Comparison of ENCODE assay signal across 16 cellular contexts in genomic region chr18:9988665-9989064, GRCh38.
DNase-seq lines count a peak whose midpoint lies in the region; ATAC-seq, FAIRE-seq and TF ChIP-seq lines count a peak whose summit lies in the region.
"Had no signal": no experiment of that assay in that cellular context is flagged by ENCODE, and none has a peak within 500 bp of the region (broad histone marks: within the 10 kb centered on the region; RNA-seq: fewer than 3 reads in every experiment).

No MANE protein-coding gene starts in this region.

- no peaks in the 10 kb centered on the region for H3K9me3 ChIP-seq in BLaER1 treated with 17β-estradiol and CSF1 and Interleukin-3, amounts not matched to agents 10 nM and 100 nM (replicated peaks in 1 of 11)
- no peaks in the 10 kb centered on the region for H3K9me3 ChIP-seq in body of pancreas
- no peaks in the 10 kb centered on the region for H3K9me3 ChIP-seq in lung (ENCODE audit: control insufficient read depth in 2 of 2, insufficient read depth in 1 of 2, low read length in 1 of 2)
- H3K9me3 ChIP-seq in pancreas: no peaks in the 10 kb centered on the region
- no peaks in the 10 kb centered on the region for H3K9me3 ChIP-seq in left lung
- H3K9me3 ChIP-seq: A549, Peyer's patch, SJSA1 had no signal

- no peaks in the 10 kb centered on the region for H3K36me3 ChIP-seq in BLaER1 treated with 17β-estradiol and CSF1 and Interleukin-3, amounts not matched to agents 10 nM and 100 nM
- H3K36me3 ChIP-seq in body of pancreas (replicated peaks in 1 of 2; ENCODE audit: insufficient read depth in 1 of 2, low read depth in 2 of 2) (no peaks in the 10 kb centered on the region), lung (ENCODE audit: control insufficient read depth in 2 of 2, insufficient read depth in 2 of 2, low read length in 2 of 2) (no peaks in the 10 kb centered on the region), pancreas (no peaks in the 10 kb centered on the region), left lung (no peaks in the 10 kb centered on the region)
- H3K36me3 ChIP-seq: Peyer's patch, SJSA1 had no signal

- DNase-seq in body of pancreas (no peak), lung (ENCODE audit: low spot score) (peak; percentile 19), pancreas (no peak), left lung (no peak), omental fat pad (ENCODE audit: low spot score) (no peak), superior temporal gyrus (ENCODE audit: extremely low spot score) (no peak)
- DNase-seq: CD8-positive, alpha-beta memory T cell; MM.1S; NCI-H446 treated with DMSO at 0.1 percent for 48 hours; Peyer's patch had no signal

- no peak for ATAC-seq in body of pancreas
- ATAC-seq in lung (ENCODE audit: insufficient read depth, low FRiP score): no peak
- ATAC-seq in pancreas: no peak
- no peak for ATAC-seq in left lung
- no peak for ATAC-seq in omental fat pad (ENCODE audit: low FRiP score)
- ATAC-seq: A549 had no signal

- H3K4me3 ChIP-seq in BLaER1 treated with 17β-estradiol and CSF1 and Interleukin-3, amounts not matched to agents 10 nM and 100 nM: no peak overlapping the region
- H3K4me3 ChIP-seq in body of pancreas (no peak overlapping the region), lung (no peak overlapping the region), pancreas (no peak overlapping the region), left lung (no peak overlapping the region)
- H3K4me3 ChIP-seq: A549, Peyer's patch, SJSA1 had no signal

- no peak overlapping the region for H3K27ac ChIP-seq in BLaER1 treated with 17β-estradiol and CSF1 and Interleukin-3, amounts not matched to agents 10 nM and 100 nM
- H3K27ac ChIP-seq in body of pancreas (peak overlapping the region; percentile 31 to 78 (median 64)), lung (ENCODE audit: low read depth in 1 of 2, low read length in 1 of 2) (no peak overlapping the region), pancreas (peak overlapping the region in 3 of 4 donors; percentile 13 to 51 (median 33)), left lung (no peak overlapping the region)
- H3K27ac ChIP-seq: A549, HL-60, Peyer's patch, SJSA1 had no signal

- H3K27me3 ChIP-seq in BLaER1 treated with 17β-estradiol and CSF1 and Interleukin-3, amounts not matched to agents 10 nM and 100 nM: peaks cover 0 to 13% (median 0%) of the 10 kb centered on the region in 11 experiments; a peak in 3 of 22 replicates
- H3K27me3 ChIP-seq in body of pancreas (no peaks in the 10 kb centered on the region), lung (ENCODE audit: control insufficient read depth, insufficient read depth) (no peaks in the 10 kb centered on the region), pancreas (no peaks in the 10 kb centered on the region), left lung (no peaks in the 10 kb centered on the region)
- H3K27me3 ChIP-seq: Peyer's patch, SJSA1 had no signal

- FAIRE-seq in pancreas (lab: Jason Lieb, UNC): no peak
- FAIRE-seq: A549, GM12891, H54 had no signal

- no peak for TF ChIP-seq POLR2A in body of pancreas (IDR thresholded peaks at IDR 0.05)

- WGBS in body of pancreas, 2 donors: 70 to 76% methylated on average over 9 of the region's 9 CpGs
- WGBS in lung, 2 donors: 84 to 87% methylated on average over 9 of the region's 9 CpGs
- 71 to 75% methylated on average over 9 of the region's 9 CpGs for WGBS in pancreas, 2 donors

- TF ChIP-seq CTCF in body of pancreas (IDR thresholded peaks at IDR 0.05): no peak
- no peak for TF ChIP-seq CTCF in lung (IDR thresholded peaks at IDR 0.05; ENCODE audit: control extremely low read depth, extremely low read depth)
- no peak for TF ChIP-seq CTCF in pancreas (IDR thresholded peaks at IDR 0.05)
- TF ChIP-seq CTCF in left lung (IDR thresholded peaks at IDR 0.05): no peak
- no peak for TF ChIP-seq CTCF in omental fat pad (IDR thresholded peaks at IDR 0.05)

- no peaks in the 10 kb centered on the region; a peak in 1 of 22 replicates for H4K20me1 ChIP-seq in BLaER1 treated with 17β-estradiol and CSF1 and Interleukin-3, amounts not matched to agents 10 nM and 100 nM

- intact Hi-C loops in body of pancreas (cut with DNase I) (no loop called here), pancreas (cut with DNase I) (no loop called here), left lung (cut with DNase I) (no loop called here)

- H3K4me1 ChIP-seq in BLaER1 treated with 17β-estradiol and CSF1 and Interleukin-3, amounts not matched to agents 10 nM and 100 nM: peaks cover 15 to 33% (median 31%) of the 10 kb centered on the region in 10 experiments
- H3K4me1 ChIP-seq in body of pancreas: peaks cover 34% of the 10 kb centered on the region
- peaks cover 0 to 7% of the 10 kb centered on the region in 2 donors for H3K4me1 ChIP-seq in lung (ENCODE audit: control insufficient read depth in 2 of 2, insufficient read depth in 2 of 2, low read length in 2 of 2)
- H3K4me1 ChIP-seq in pancreas: peaks cover 0 to 11% (median 9%) of the 10 kb centered on the region in 3 donors
- H3K4me1 ChIP-seq in left lung: peaks cover 0 to 22% of the 10 kb centered on the region in 2 donors
- H3K4me1 ChIP-seq: A549, Peyer's patch, SJSA1 had no signal

- no peak overlapping the region for H3K9ac ChIP-seq in BLaER1 treated with 17β-estradiol and CSF1 and Interleukin-3, amounts not matched to agents 10 nM and 100 nM

- H3K4me2 ChIP-seq in BLaER1 treated with 17β-estradiol and CSF1 and Interleukin-3, amounts not matched to agents 10 nM and 100 nM: peak overlapping the region in 6 of 11 experiments; percentile 40 to 74 (median 68); a peak in 9 of 22 replicates
- H3K4me2 ChIP-seq: A549 had no signal

Comparison
In these comparisons a context has a peak if more than half of its experiments do, and no peak if none do; other contexts are left out.
1. H3K27ac ChIP-seq: peak in body of pancreas (4 of 4) and pancreas (3 of 4); none in BLaER1 treated with 17β-estradiol and CSF1 and Interleukin-3, amounts not matched to agents 10 nM and 100 nM (0 of 11), lung (0 of 2) and left lung (0 of 2).